28 cellular contexts compared by ENCODE assay signal in genomic region chrX:132470830-132471229, GRCh38.
"Had no signal": no experiment of that assay in that cellular context is flagged by ENCODE, and none has a peak within 500 bp of the region (broad histone marks: within the 10 kb centered on the region; RNA-seq: fewer than 3 reads in every experiment).

No MANE protein-coding gene starts in this region.

- H3K9me3 ChIP-seq: ascending aorta, breast epithelium, esophagus squamous epithelium, gastrocnemius medialis, heart left ventricle had no signal

- H3K4me1 ChIP-seq: ascending aorta, breast epithelium, gastrocnemius medialis, heart left ventricle had no signal

- DNase-seq: activated CD4-positive, alpha-beta memory T cell treated with anti-CD3 and anti-CD28 coated beads, Interleukin-2, amount 10 ng/mL, durations not matched to agents 7 days and 5 days; activated CD4-positive, alpha-beta T cell treated with anti-CD3 and anti-CD28 coated beads for 1 hour; activated CD4-positive, alpha-beta T cell treated with anti-CD3 and anti-CD28 coated beads for 4 hours; activated CD4-positive, alpha-beta T cell treated with anti-CD3 and anti-CD28 coated beads, Interleukin-2, amount 10 ng/mL, durations not matched to agents 7 days and 5 days; activated CD4-positive, alpha-beta T cell treated with anti-CD3 and anti-CD28 coated beads, Interleukin-2, amount 50 U/mL, for 4 hours; activated CD8-positive, alpha-beta memory T cell treated with anti-CD3 and anti-CD28 coated beads, Interleukin-2, amount 50 U/mL, for 48 hours; activated gamma-delta T cell; activated naive CD4-positive, alpha-beta T cell; activated naive CD4-positive, alpha-beta T cell treated with anti-CD3 and anti-CD28 coated beads, Interleukin-2, amount 10 ng/mL, durations not matched to agents 7 days and 5 days; activated naive CD8-positive, alpha-beta T cell treated with anti-CD3 and anti-CD28 coated beads, Interleukin-2, amount 10 ng/mL, durations not matched to agents 7 days and 5 days; activated T-cell treated with anti-CD3 and anti-CD28 coated beads for 4 hours; activated T-cell treated with anti-CD3 and anti-CD28 coated beads, Interleukin-2, amount 50 U/mL, for 24 hours; activated T-cell treated with anti-CD3 and anti-CD28 coated beads, Interleukin-2, amount 50 U/mL, for 72 hours; central memory CD4-positive, alpha-beta T cell; cerebellar nuclear complex; dorsolateral prefrontal cortex; effector memory CD8-positive, alpha-beta T cell; esophagus squamous epithelium; foreskin fibroblast; gastrocnemius medialis; glutamatergic neuron; heart left ventricle; T-helper 2 cell had no signal

- H3K27ac ChIP-seq: ascending aorta, breast epithelium, cardiac muscle cell, coronary artery, dorsolateral prefrontal cortex, esophagus squamous epithelium, gastrocnemius medialis, heart left ventricle, VCaP had no signal

- H3K4me3 ChIP-seq: ascending aorta, breast epithelium, cardiac muscle cell, coronary artery, dorsolateral prefrontal cortex, esophagus squamous epithelium, gastrocnemius medialis, heart left ventricle had no signal

- H3K27me3 ChIP-seq: cardiac muscle cell, esophagus squamous epithelium, gastrocnemius medialis had no signal

- H3K36me3 ChIP-seq: ascending aorta, breast epithelium, cardiac muscle cell, esophagus squamous epithelium, gastrocnemius medialis, heart left ventricle had no signal
